In genomic region chr10:67224553-67224952, GRCh38 we compare ENCODE assay signal across 21 cellular contexts.
"Had no signal": no experiment of that assay in that cellular context is flagged by ENCODE, and none has a peak within 500 bp of the region (broad histone marks: within the 10 kb centered on the region; RNA-seq: fewer than 3 reads in every experiment).

No MANE protein-coding gene starts in this region.

- H3K27ac ChIP-seq: breast epithelium had no signal

- H3K27ac Mint-ChIP-seq: activated CD4-positive, alpha-beta T cell treated with anti-CD3 and anti-CD28 coated beads, Interleukin-2, amount 10 ng/mL, durations not matched to agents 24 days and 14 days; activated CD8-positive, alpha-beta memory T cell treated with anti-CD3 and anti-CD28 coated beads, Interleukin-2, amount 10 ng/mL, durations not matched to agents 7 days and 5 days; activated naive CD4-positive, alpha-beta T cell treated with anti-CD3 and anti-CD28 coated beads, Interleukin-2, amount 50 U/mL, for 24 hours; activated T-cell treated with anti-CD3 and anti-CD28 coated beads, Interleukin-2, amount 50 U/mL, for 24 hours; activated T-helper 1 cell treated with anti-CD3 and anti-CD28 coated beads, Interleukin-12 subunit alpha, Interleukin-12 subunit beta, Interleukin-2, Interleukin-4 antibody, amounts not matched to agents 30 ng/mL and 10 ng/mL and 1 ng/mL, durations not matched to agents 14 hours and 24 hours and 36 hours; T-helper 17 cell; WTC11 had no signal

- H3K4me3 Mint-ChIP-seq: activated CD4-positive, alpha-beta T cell treated with anti-CD3 and anti-CD28 coated beads, Interleukin-2, amount 10 ng/mL, durations not matched to agents 24 days and 14 days; activated CD8-positive, alpha-beta memory T cell treated with anti-CD3 and anti-CD28 coated beads, Interleukin-2, amount 10 ng/mL, durations not matched to agents 7 days and 5 days; activated naive CD4-positive, alpha-beta T cell treated with anti-CD3 and anti-CD28 coated beads, Interleukin-2, amount 50 U/mL, for 24 hours; activated T-cell treated with anti-CD3 and anti-CD28 coated beads, Interleukin-2, amount 50 U/mL, for 24 hours; activated T-helper 1 cell treated with anti-CD3 and anti-CD28 coated beads, Interleukin-12 subunit alpha, Interleukin-12 subunit beta, Interleukin-2, Interleukin-4 antibody, amounts not matched to agents 30 ng/mL and 10 ng/mL and 1 ng/mL, durations not matched to agents 14 hours and 24 hours and 36 hours; T-helper 17 cell; WTC11 had no signal

- DNase-seq: activated CD4-positive, alpha-beta T cell treated with anti-CD3 and anti-CD28 coated beads for 1 hour; activated CD4-positive, alpha-beta T cell treated with anti-CD3 and anti-CD28 coated beads, Interleukin-2, amount 10 ng/mL, durations not matched to agents 24 days and 14 days; activated CD4-positive, alpha-beta T cell treated with anti-CD3 and anti-CD28 coated beads, Interleukin-2, amount 50 U/mL, for 48 hours; activated CD8-positive, alpha-beta memory T cell treated with anti-CD3 and anti-CD28 coated beads, Interleukin-2, amount 10 ng/mL, durations not matched to agents 7 days and 5 days; activated effector memory CD4-positive, alpha-beta T cell treated with Interleukin-2 at 50 U/mL for 16 hours; activated naive CD4-positive, alpha-beta T cell; activated T-cell treated with anti-CD3 and anti-CD28 coated beads, Interleukin-2, amount 50 U/mL, for 24 hours; aorta; NCI-H146; NCI-H187 treated with DMSO at 0.1 percent for 48 hours; NCI-H2081 treated with DMSO at 0.1 percent for 48 hours; NCI-H446; NCI-H524; PC-3; SIG-M5; T-helper 17 cell; T-helper 9 cell had no signal

- H3K4me1 ChIP-seq: breast epithelium had no signal

- H3K9me3 Mint-ChIP-seq: activated T-helper 1 cell treated with anti-CD3 and anti-CD28 coated beads, Interleukin-12 subunit alpha, Interleukin-12 subunit beta, Interleukin-2, Interleukin-4 antibody, amounts not matched to agents 30 ng/mL and 10 ng/mL and 1 ng/mL, durations not matched to agents 14 hours and 24 hours and 36 hours had no signal

- H3K4me3 ChIP-seq: breast epithelium had no signal

- H3K4me1 Mint-ChIP-seq: activated CD4-positive, alpha-beta T cell treated with anti-CD3 and anti-CD28 coated beads, Interleukin-2, amount 10 ng/mL, durations not matched to agents 24 days and 14 days; activated CD8-positive, alpha-beta memory T cell treated with anti-CD3 and anti-CD28 coated beads, Interleukin-2, amount 10 ng/mL, durations not matched to agents 7 days and 5 days; activated naive CD4-positive, alpha-beta T cell treated with anti-CD3 and anti-CD28 coated beads, Interleukin-2, amount 50 U/mL, for 24 hours; T-helper 17 cell had no signal

- H3K36me3 Mint-ChIP-seq: activated CD8-positive, alpha-beta memory T cell treated with anti-CD3 and anti-CD28 coated beads, Interleukin-2, amount 10 ng/mL, durations not matched to agents 7 days and 5 days had no signal

- ATAC-seq: activated CD8-positive, alpha-beta memory T cell treated with anti-CD3 and anti-CD28 coated beads, Interleukin-2, amount 10 ng/mL, durations not matched to agents 7 days and 5 days; PC-3; T-helper 17 cell; WTC11 had no signal

- H3K27me3 Mint-ChIP-seq: activated CD4-positive, alpha-beta T cell treated with anti-CD3 and anti-CD28 coated beads, Interleukin-2, amount 10 ng/mL, durations not matched to agents 24 days and 14 days; activated CD8-positive, alpha-beta memory T cell treated with anti-CD3 and anti-CD28 coated beads, Interleukin-2, amount 10 ng/mL, durations not matched to agents 7 days and 5 days had no signal

- H3K36me3 ChIP-seq: breast epithelium had no signal

- H3K27me3 ChIP-seq: breast epithelium had no signal
